ENCODE assay signal across 12 cellular contexts in genomic region chr19:49613374-49613773, GRCh38. TPM values are rescaled to one million over a fixed set of nuclear protein-coding genes. Genes with fewer than 3 reads are reported as not detected.
DNase-seq lines count a peak whose midpoint lies in the region; ATAC-seq and TF ChIP-seq lines count a peak whose summit lies in the region.
"Had no signal": no experiment of that assay in that cellular context is flagged by ENCODE, and none has a peak within 500 bp of the region (broad histone marks: within the 10 kb centered on the region; RNA-seq: fewer than 3 reads in every experiment).

No MANE protein-coding gene starts in this region.

- H3K9me3 Mint-ChIP-seq in activated T-cell treated with anti-CD3 and anti-CD28 coated beads, Interleukin-2, amount 50 U/mL, for 72 hours = no peaks in the 10 kb centered on the region
- no peaks in the 10 kb centered on the region for H3K9me3 Mint-ChIP-seq in activated T-cell treated with anti-CD3 and anti-CD28 coated beads, Interleukin-2, amount 50 U/mL, for 4 hours
- no peaks in the 10 kb centered on the region for H3K9me3 Mint-ChIP-seq in stimulated activated effector memory CD8-positive, alpha-beta T cell treated with anti-CD3 and anti-CD28 coated beads, Interleukin-12 subunit alpha, Interleukin-12 subunit beta, amount 100 ng/mL, for 72 hours
- H3K9me3 Mint-ChIP-seq: stimulated activated naive CD8-positive, alpha-beta T cell treated with anti-CD3 and anti-CD28 coated beads, Interleukin-15, Interleukin-2, amounts not matched to agents 100 ng/mL and 50 ng/mL, for 24 hours had no signal

- H3K27ac Mint-ChIP-seq in activated T-cell treated with anti-CD3 and anti-CD28 coated beads, Interleukin-2, amount 50 U/mL, for 72 hours = peak overlapping the region; percentile 74
- H3K27ac Mint-ChIP-seq in stimulated activated effector memory CD8-positive, alpha-beta T cell treated with anti-CD3 and anti-CD28 coated beads, Interleukin-12 subunit alpha, Interleukin-12 subunit beta, amount 100 ng/mL, for 72 hours = peak overlapping the region; percentile 93

- no peak for DNase-seq in activated T-cell treated with anti-CD3 and anti-CD28 coated beads, Interleukin-2, amount 50 U/mL, for 72 hours
- no peak for DNase-seq in activated T-cell treated with anti-CD3 and anti-CD28 coated beads, Interleukin-2, amount 50 U/mL, for 4 hours
- DNase-seq in RWPE1 (ENCODE audit: low spot score) (no peak), fibroblast of gingiva (ENCODE audit: low read depth) (peak; percentile 32), NCI-H2171 (lab: John Stamatoyannopoulos, UW) (no peak), germinal center (ENCODE audit: low spot score) (no peak)
- DNase-seq in stimulated activated effector memory CD8-positive, alpha-beta T cell treated with anti-CD3 and anti-CD28 coated beads, Interleukin-12 subunit alpha, Interleukin-12 subunit beta, amount 100 ng/mL, for 72 hours (ENCODE audit: low spot score in 2 of 2) = no peak
- DNase-seq: activated gamma-delta T cell, midbrain, MM.1S had no signal

- CTCF ChIA-PET in RWPE1 (lab: Yijun Ruan, JAX) = interaction anchor here (0.6 to 0.9 kb wide), 2 partner anchors 13 to 507 kb away, joined by 3 to 4 read pairs; no protein-coding TSS in a partner anchor

- no peak overlapping the region for H3K4me3 Mint-ChIP-seq in activated T-cell treated with anti-CD3 and anti-CD28 coated beads, Interleukin-2, amount 50 U/mL, for 72 hours
- H3K4me3 Mint-ChIP-seq in activated T-cell treated with anti-CD3 and anti-CD28 coated beads, Interleukin-2, amount 50 U/mL, for 4 hours = no peak overlapping the region
- H3K4me3 Mint-ChIP-seq in stimulated activated effector memory CD8-positive, alpha-beta T cell treated with anti-CD3 and anti-CD28 coated beads, Interleukin-12 subunit alpha, Interleukin-12 subunit beta, amount 100 ng/mL, for 72 hours = peak overlapping the region; percentile 67

- H3K27me3 Mint-ChIP-seq in activated T-cell treated with anti-CD3 and anti-CD28 coated beads, Interleukin-2, amount 50 U/mL, for 72 hours (ENCODE audit: low read depth) = no peaks in the 10 kb centered on the region
- no peaks in the 10 kb centered on the region for H3K27me3 Mint-ChIP-seq in activated T-cell treated with anti-CD3 and anti-CD28 coated beads, Interleukin-2, amount 50 U/mL, for 4 hours (ENCODE audit: low read depth)
- H3K27me3 Mint-ChIP-seq: stimulated activated naive CD8-positive, alpha-beta T cell treated with anti-CD3 and anti-CD28 coated beads, Interleukin-15, Interleukin-2, amounts not matched to agents 100 ng/mL and 50 ng/mL, for 24 hours had no signal

- POLR2A ChIA-PET in RWPE1 (lab: Yijun Ruan, JAX; ENCODE audit: low non-redundant PET) = no interaction called here

- peak overlapping the region; percentile 80 for H3K27ac ChIP-seq in RWPE1

- no peak for ATAC-seq in activated T-cell treated with anti-CD3 and anti-CD28 coated beads, Interleukin-2, amount 50 U/mL, for 72 hours (replicated peaks in 1 of 2)
- ATAC-seq in activated T-cell treated with anti-CD3 and anti-CD28 coated beads, Interleukin-2, amount 50 U/mL, for 4 hours = no peak
- no peak for ATAC-seq in stimulated activated effector memory CD8-positive, alpha-beta T cell treated with anti-CD3 and anti-CD28 coated beads, Interleukin-12 subunit alpha, Interleukin-12 subunit beta, amount 100 ng/mL, for 72 hours
- no peak for ATAC-seq in HG03521 (IDR thresholded peaks at IDR 0.05; ENCODE audit: unreplicated experiment)

- TF ChIP-seq CTCF in RWPE1 (conservative IDR thresholded peaks at IDR 0.05; ENCODE audit: low read depth) = no peak

- peaks cover 7 to 24% of the 10 kb centered on the region in 2 donors for H3K36me3 Mint-ChIP-seq in activated T-cell treated with anti-CD3 and anti-CD28 coated beads, Interleukin-2, amount 50 U/mL, for 72 hours (ENCODE audit: insufficient read depth in 2 of 2)
- peaks cover 28% of the 10 kb centered on the region for H3K36me3 Mint-ChIP-seq in activated T-cell treated with anti-CD3 and anti-CD28 coated beads, Interleukin-2, amount 50 U/mL, for 4 hours (ENCODE audit: insufficient read depth)
- H3K36me3 Mint-ChIP-seq in stimulated activated effector memory CD8-positive, alpha-beta T cell treated with anti-CD3 and anti-CD28 coated beads, Interleukin-12 subunit alpha, Interleukin-12 subunit beta, amount 100 ng/mL, for 72 hours = peaks cover 79% of the 10 kb centered on the region

- peaks cover 20% of the 10 kb centered on the region for H3K4me1 Mint-ChIP-seq in activated T-cell treated with anti-CD3 and anti-CD28 coated beads, Interleukin-2, amount 50 U/mL, for 72 hours (ENCODE audit: low read depth)
- H3K4me1 Mint-ChIP-seq in activated T-cell treated with anti-CD3 and anti-CD28 coated beads, Interleukin-2, amount 50 U/mL, for 4 hours (ENCODE audit: low read depth) = peaks cover 18% of the 10 kb centered on the region
- H3K4me1 Mint-ChIP-seq in stimulated activated effector memory CD8-positive, alpha-beta T cell treated with anti-CD3 and anti-CD28 coated beads, Interleukin-12 subunit alpha, Interleukin-12 subunit beta, amount 100 ng/mL, for 72 hours = peaks cover 30% of the 10 kb centered on the region

RNA-seq across cellular contexts. Expression of gene PRR12, which starts 22.4 kb away (rescaled TPM):
- total RNA-seq in activated T-cell treated with anti-CD3 and anti-CD28 coated beads, Interleukin-2, amount 50 U/mL, for 72 hours = 10 to 100 TPM; 23.9 to 24.6 TPM
- 10 to 100 TPM; 28.0 to 33.1 (median 28.7) TPM for total RNA-seq in activated T-cell treated with anti-CD3 and anti-CD28 coated beads, Interleukin-2, amount 50 U/mL, for 4 hours

RNA-seq across cellular contexts. Expression of gene RRAS, which starts 26.6 kb away (rescaled TPM):
- total RNA-seq in activated T-cell treated with anti-CD3 and anti-CD28 coated beads, Interleukin-2, amount 50 U/mL, for 72 hours = 10 to 100 TPM; 11.3 to 13.5 TPM
- 1 to 10 TPM; 2.3 to 3.8 (median 3.5) TPM for total RNA-seq in activated T-cell treated with anti-CD3 and anti-CD28 coated beads, Interleukin-2, amount 50 U/mL, for 4 hours

RNA-seq across cellular contexts. Expression of gene SCAF1, which starts 28.6 kb away (rescaled TPM):
- total RNA-seq in activated T-cell treated with anti-CD3 and anti-CD28 coated beads, Interleukin-2, amount 50 U/mL, for 72 hours = 10 to 100 TPM; 57.7 to 60.1 TPM
- 10 to 100 TPM; 81.7 to 82.9 (median 82.5) TPM for total RNA-seq in activated T-cell treated with anti-CD3 and anti-CD28 coated beads, Interleukin-2, amount 50 U/mL, for 4 hours

RNA-seq across cellular contexts. Expression of gene PRRG2, which starts 32.3 kb away (rescaled TPM):
- 1 to 10 TPM in 1 of 2 donors, under 1 TPM in 1; 0.88 to 1.1 TPM for total RNA-seq in activated T-cell treated with anti-CD3 and anti-CD28 coated beads, Interleukin-2, amount 50 U/mL, for 72 hours
- total RNA-seq in activated T-cell treated with anti-CD3 and anti-CD28 coated beads, Interleukin-2, amount 50 U/mL, for 4 hours = 1 to 10 TPM; 1.0 to 1.4 (median 1.3) TPM

RNA-seq across cellular contexts. Expression of gene NOSIP, which starts 33.0 kb away (rescaled TPM):
- total RNA-seq in activated T-cell treated with anti-CD3 and anti-CD28 coated beads, Interleukin-2, amount 50 U/mL, for 72 hours = 10 to 100 TPM; 66.0 to 72.7 TPM
- 10 to 100 TPM; 86.0 to 89.6 (median 87.0) TPM for total RNA-seq in activated T-cell treated with anti-CD3 and anti-CD28 coated beads, Interleukin-2, amount 50 U/mL, for 4 hours
